Comparison of ENCODE assay signal across 8 cellular contexts in genomic region chr17:6910987-6911603, GRCh38.
DNase-seq lines count a peak whose midpoint lies in the region; ATAC-seq, FAIRE-seq and TF ChIP-seq lines count a peak whose summit lies in the region.

No MANE protein-coding gene starts in this region.

- H3K9me3 ChIP-seq in BE2C, result no peaks in the 10 kb centered on the region
- no peaks in the 10 kb centered on the region for H3K9me3 ChIP-seq in RWPE2 (ENCODE audit: severe bottlenecking)
- H3K9me3 ChIP-seq in small intestine (ENCODE audit: control insufficient read depth, low read depth), result no peaks in the 10 kb centered on the region

- WGBS in small intestine, 3 donors, result 3 to 7% (median 4%) methylated on average over 2 of the region's 2 CpGs

- FAIRE-seq in small intestine (lab: Jason Lieb, UNC), result no peak

- DNase-seq in BE2C, result no peak
- peak; percentile 15 for DNase-seq in HFF-Myc (ENCODE audit: extremely low read depth, low read depth)
- DNase-seq in RWPE2 (ENCODE audit: low spot score), result no peak
- DNase-seq in fibroblast of pulmonary artery (ENCODE audit: low read depth), result peak; percentile 68
- DNase-seq in small intestine, result peak; percentile 48

- H3K27me3 ChIP-seq in BE2C (peaks cover 4% of the 10 kb centered on the region), RWPE2 (ENCODE audit: insufficient read depth, poor library complexity, severe bottlenecking) (no peaks in the 10 kb centered on the region), small intestine (ENCODE audit: control insufficient read depth in 2 of 2, insufficient read depth in 2 of 2, low read length in 2 of 2) (no peaks in the 10 kb centered on the region)

- TF ChIP-seq CTCF in BE2C (IDR thresholded peaks at IDR 0.05; ENCODE audit: low read depth, low read length), result peak; percentile 55
- TF ChIP-seq CTCF in HFF-Myc (IDR thresholded peaks at IDR 0.05; ENCODE audit: low read depth, low read length, missing control alignments), result peak; percentile 66
- TF ChIP-seq CTCF in RWPE2 (IDR thresholded peaks at IDR 0.05; ENCODE audit: poor library complexity, severe bottlenecking), result peak; percentile 86
- TF ChIP-seq CTCF in fibroblast of pulmonary artery (IDR thresholded peaks at IDR 0.05; ENCODE audit: low read length, missing control alignments), result peak; percentile 78

- ATAC-seq in RWPE2 (ENCODE audit: low read depth), result no peak
- no peak for ATAC-seq in GM21526 (IDR thresholded peaks at IDR 0.05; ENCODE audit: low FRiP score, unreplicated experiment)
- no peak for ATAC-seq in HG02588 (IDR thresholded peaks at IDR 0.05; ENCODE audit: unreplicated experiment)
- no peak for ATAC-seq in GM18907 (IDR thresholded peaks at IDR 0.05; ENCODE audit: unreplicated experiment)

- no peaks in the 10 kb centered on the region for H3K4me1 ChIP-seq in BE2C
- peaks cover 5% of the 10 kb centered on the region for H3K4me1 ChIP-seq in RWPE2 (ENCODE audit: insufficient read depth, poor library complexity, severe bottlenecking)
- H3K4me1 ChIP-seq in small intestine (ENCODE audit: control insufficient read depth in 2 of 2, insufficient read depth in 1 of 2, low read depth in 1 of 2, low read length in 1 of 2), result no peaks in the 10 kb centered on the region

- H3K4me3 ChIP-seq in BE2C (ENCODE audit: low read depth, low read length), result no peak overlapping the region
- no peak overlapping the region for H3K4me3 ChIP-seq in HFF-Myc (replicated peaks; ENCODE audit: low read depth, low read length)
- no peak overlapping the region for H3K4me3 ChIP-seq in RWPE2 (ENCODE audit: severe bottlenecking)
- no peak overlapping the region for H3K4me3 ChIP-seq in fibroblast of pulmonary artery (replicated peaks; ENCODE audit: low read depth, low read length)
- H3K4me3 ChIP-seq in small intestine (ENCODE audit: low read depth in 1 of 2, low read length in 2 of 2), result no peak overlapping the region

- H3K27ac ChIP-seq in RWPE2 (ENCODE audit: poor library complexity, severe bottlenecking) (no peak overlapping the region), small intestine (ENCODE audit: low read depth in 1 of 2, low read length in 1 of 2) (no peak overlapping the region)

- H3K36me3 ChIP-seq in BE2C (no peaks in the 10 kb centered on the region), RWPE2 (ENCODE audit: low read depth) (no peaks in the 10 kb centered on the region; the same call in 1 of the 2 replicates), small intestine (ENCODE audit: control insufficient read depth in 2 of 2, insufficient read depth in 2 of 2, low read length in 2 of 2) (no peaks in the 10 kb centered on the region)

Comparison
In these comparisons a context has a peak if more than half of its experiments do, and no peak if none do; other contexts are left out.
1. DNase-seq: peak in HFF-Myc (single experiment), fibroblast of pulmonary artery (single experiment) and small intestine (single experiment); none in BE2C (single experiment) and RWPE2 (single experiment).
2. Peak in every context shown above with its lines, with median percentiles within 50 percentile points of each other: CTCF ChIP-seq.